ENCODE assay signal across 22 cellular contexts in genomic region chr11:44835979-44836378, GRCh38.
DNase-seq lines count a peak whose midpoint lies in the region; TF ChIP-seq lines count a peak whose summit lies in the region.
"Had no signal": no experiment of that assay in that cellular context is flagged by ENCODE, and none has a peak within 500 bp of the region (broad histone marks: within the 10 kb centered on the region; RNA-seq: fewer than 3 reads in every experiment).

No MANE protein-coding gene starts in this region.

- H3K36me3 ChIP-seq in hepatocyte (replicated peaks; ENCODE audit: insufficient read depth, low read depth) (no peaks in the 10 kb centered on the region), muscle layer of colon (ENCODE audit: insufficient read depth, low read length) (no peaks in the 10 kb centered on the region), stomach smooth muscle (ENCODE audit: control insufficient read depth in 2 of 2, insufficient read depth in 2 of 2, low read length in 2 of 2) (no peaks in the 10 kb centered on the region)
- H3K36me3 ChIP-seq: MG63 had no signal

- peak overlapping the region; percentile 86 for H3K27ac ChIP-seq in hepatocyte
- peak overlapping the region; percentile 55 for H3K27ac ChIP-seq in muscle layer of colon (ENCODE audit: low read depth, low read length)
- H3K27ac ChIP-seq in stomach smooth muscle (ENCODE audit: low read length) = peak overlapping the region; percentile 94
- H3K27ac ChIP-seq: A549 had no signal

- H3K27me3 Mint-ChIP-seq in brain = no peaks in the 10 kb centered on the region
- peaks cover 16% of the 10 kb centered on the region for H3K27me3 Mint-ChIP-seq in chondrocyte (ENCODE audit: low read depth)
- peaks cover 3% of the 10 kb centered on the region for H3K27me3 Mint-ChIP-seq in activated naive CD8-positive, alpha-beta T cell treated with anti-CD3 and anti-CD28 coated beads for 36 hours

- no peak overlapping the region for H3K9ac ChIP-seq in muscle layer of colon (ENCODE audit: low read length)
- no peak overlapping the region for H3K9ac ChIP-seq in stomach smooth muscle (ENCODE audit: low read length in 2 of 2)

- H3K4me1 Mint-ChIP-seq in brain (peaks cover 69% of the 10 kb centered on the region), chondrocyte (ENCODE audit: low read depth) (peaks cover 15% of the 10 kb centered on the region)
- H3K4me1 Mint-ChIP-seq in activated naive CD8-positive, alpha-beta T cell treated with anti-CD3 and anti-CD28 coated beads for 36 hours = no peaks in the 10 kb centered on the region
- H3K4me1 Mint-ChIP-seq: B cell had no signal

- H3K27ac Mint-ChIP-seq in brain (peak overlapping the region in 3 of 5 experiments; percentile 91 to 98 (median 95)), chondrocyte (ENCODE audit: unreplicated experiment) (no peak overlapping the region)
- no peak overlapping the region for H3K27ac Mint-ChIP-seq in activated naive CD8-positive, alpha-beta T cell treated with anti-CD3 and anti-CD28 coated beads for 36 hours
- H3K27ac Mint-ChIP-seq: B cell had no signal

- H3K36me3 Mint-ChIP-seq in brain (peaks cover 22% of the 10 kb centered on the region), chondrocyte (ENCODE audit: low read depth) (peaks cover 5% of the 10 kb centered on the region)
- no peaks in the 10 kb centered on the region for H3K36me3 Mint-ChIP-seq in activated naive CD8-positive, alpha-beta T cell treated with anti-CD3 and anti-CD28 coated beads for 36 hours

- H3K27me3 ChIP-seq in hepatocyte (no peaks in the 10 kb centered on the region), muscle layer of colon (ENCODE audit: control insufficient read depth in 1 of 2, insufficient read depth in 2 of 2, low read length in 2 of 2) (no peaks in the 10 kb centered on the region), stomach smooth muscle (ENCODE audit: control insufficient read depth in 1 of 2, insufficient read depth in 2 of 2, low read length in 2 of 2) (no peaks in the 10 kb centered on the region)
- H3K27me3 ChIP-seq: MG63 had no signal

- H3K4me2 ChIP-seq in hepatocyte = no peak overlapping the region
- H3K4me2 ChIP-seq: A549 had no signal

- H3K79me2 ChIP-seq in hepatocyte = no peaks in the 10 kb centered on the region

- H3K4me1 ChIP-seq in hepatocyte (ENCODE audit: insufficient read depth) = peaks cover 28% of the 10 kb centered on the region
- peaks cover 50% of the 10 kb centered on the region for H3K4me1 ChIP-seq in muscle layer of colon (ENCODE audit: insufficient read depth, low read length)
- H3K4me1 ChIP-seq in stomach smooth muscle (ENCODE audit: control insufficient read depth, insufficient read depth, low read length) = peaks cover 62% of the 10 kb centered on the region
- H3K4me1 ChIP-seq: A549 had no signal

- H4K20me1 ChIP-seq in hepatocyte (ENCODE audit: insufficient read depth, poor library complexity, severe bottlenecking) = no peaks in the 10 kb centered on the region

- DNase-seq in hepatocyte (ENCODE audit: low spot score) = no peak
- no peak for DNase-seq in activated CD8-positive, alpha-beta memory T cell treated with anti-CD3 and anti-CD28 coated beads for 24 hours
- DNase-seq in chondrocyte (ENCODE audit: low spot score) = no peak
- DNase-seq in activated naive CD8-positive, alpha-beta T cell treated with anti-CD3 and anti-CD28 coated beads for 36 hours = no peak
- no peak for DNase-seq in NCI-H128 (lab: John Stamatoyannopoulos, UW; ENCODE audit: unreplicated experiment)
- DNase-seq: EL, GF-D8, H7, MG63, NCI-H1048, NCI-H1436, NCI-H187 treated with DMSO at 0.1 percent for 48 hours, NCI-H2107, NCI-H446 treated with DMSO at 0.1 percent for 48 hours, NCI-H526 treated with DMSO at 0.1 percent for 48 hours, OCI-M1 had no signal

- WGBS in hepatocyte (ENCODE audit: low lambda C conversion rate, missing lambda C conversion rate) = 81% methylated on average over 4 of the region's 4 CpGs

- TF ChIP-seq CTCF in brain (conservative IDR thresholded peaks at IDR 0.05) (no peak), hepatocyte (IDR thresholded peaks at IDR 0.05; ENCODE audit: poor library complexity) (no peak), chondrocyte (IDR thresholded peaks at IDR 0.05) (no peak)

- H3K4me3 Mint-ChIP-seq in brain (no peak overlapping the region), chondrocyte (ENCODE audit: unreplicated experiment) (no peak overlapping the region)
- no peak overlapping the region for H3K4me3 Mint-ChIP-seq in activated naive CD8-positive, alpha-beta T cell treated with anti-CD3 and anti-CD28 coated beads for 36 hours
- H3K4me3 Mint-ChIP-seq: B cell had no signal

- no peaks in the 10 kb centered on the region for H3K9me2 ChIP-seq in hepatocyte (replicated peaks; ENCODE audit: insufficient read depth)

- no peak overlapping the region for H3K4me3 ChIP-seq in hepatocyte
- H3K4me3 ChIP-seq in muscle layer of colon (ENCODE audit: low read depth in 1 of 2, low read length in 2 of 2) = no peak overlapping the region
- no peak overlapping the region for H3K4me3 ChIP-seq in stomach smooth muscle (ENCODE audit: low read length in 2 of 2)
- H3K4me3 ChIP-seq: A549, K562, MG63 had no signal

- H2AFZ ChIP-seq in hepatocyte = no peak overlapping the region

- H3K9me3 Mint-ChIP-seq in brain (peaks cover 5 to 35% (median 14%) of the 10 kb centered on the region in 5 experiments), chondrocyte (ENCODE audit: low read depth) (peaks cover 9% of the 10 kb centered on the region)
- no peaks in the 10 kb centered on the region for H3K9me3 Mint-ChIP-seq in activated naive CD8-positive, alpha-beta T cell treated with anti-CD3 and anti-CD28 coated beads for 36 hours

- H3K9me3 ChIP-seq in hepatocyte (ENCODE audit: low read depth) (no peaks in the 10 kb centered on the region), muscle layer of colon (ENCODE audit: low read length) (no peaks in the 10 kb centered on the region), stomach smooth muscle (ENCODE audit: control insufficient read depth in 2 of 2, low read length in 2 of 2) (no peaks in the 10 kb centered on the region)

Comparison
In these comparisons a context has a peak if more than half of its experiments do, and no peak if none do; other contexts are left out.
1. H3K27ac Mint-ChIP-seq: peak in brain (3 of 5); none in chondrocyte (single experiment) and activated naive CD8-positive, alpha-beta T cell treated with anti-CD3 and anti-CD28 coated beads for 36 hours (single experiment).
2. Peak in every context shown above with its lines, with median percentiles within 50 percentile points of each other: H3K27ac ChIP-seq.